Comparison of ENCODE assay signal across 8 cellular contexts in genomic region chr5:67221487-67222242, GRCh38. TPM values are rescaled to one million over a fixed set of nuclear protein-coding genes. Genes with fewer than 3 reads are reported as not detected.
DNase-seq lines count a peak whose midpoint lies in the region; ATAC-seq and TF ChIP-seq lines count a peak whose summit lies in the region.

No MANE protein-coding gene starts in this region.

- DNase-seq in Peyer's patch (peak in 2 of 3 donors; percentile 59 to 79), osteocyte (ENCODE audit: extremely low spot score, unreplicated experiment) (no peak), RKO (ENCODE audit: low spot score) (no peak), testis (no peak), NCI-H1105 (lab: John Stamatoyannopoulos, UW) (no peak)

- peak overlapping the region; percentile 37 to 68 (median 48) for H3K27ac ChIP-seq in Peyer's patch
- H3K27ac ChIP-seq in testis: no peak overlapping the region

- TF ChIP-seq POLR2A in Peyer's patch (IDR thresholded peaks at IDR 0.05) (no peak), testis (IDR thresholded peaks at IDR 0.05) (no peak)

- H3K4me1 Mint-ChIP-seq in osteocyte (ENCODE audit: unreplicated experiment): no peaks in the 10 kb centered on the region

- no peaks in the 10 kb centered on the region for H3K9me3 Mint-ChIP-seq in osteocyte (ENCODE audit: unreplicated experiment)

- 90% methylated on average over 9 of the region's 9 CpGs for WGBS in testis, 2 donors

- H3K36me3 ChIP-seq in Peyer's patch (no peaks in the 10 kb centered on the region), testis (ENCODE audit: low read depth, missing control alignments) (no peaks in the 10 kb centered on the region)

- H3K27ac Mint-ChIP-seq in osteocyte (ENCODE audit: unreplicated experiment): no peak overlapping the region

- H3K27me3 Mint-ChIP-seq in osteocyte (ENCODE audit: unreplicated experiment): peaks cover 15% of the 10 kb centered on the region

- ATAC-seq in GM19035 (IDR thresholded peaks at IDR 0.05; ENCODE audit: unreplicated experiment): peak; percentile 88
- ATAC-seq in HG02840 (IDR thresholded peaks at IDR 0.05; ENCODE audit: low FRiP score, unreplicated experiment): peak; percentile 93
- peak; percentile 38 for ATAC-seq in esophagus mucosa

- H3K4me1 ChIP-seq in Peyer's patch: peaks cover 0 to 3% (median 1%) of the 10 kb centered on the region in 4 donors
- no peaks in the 10 kb centered on the region for H3K4me1 ChIP-seq in testis

- H3K9me3 ChIP-seq in Peyer's patch (no peaks in the 10 kb centered on the region), testis (no peaks in the 10 kb centered on the region)

- intact Hi-C loops in testis (cut with DNase I; ENCODE audit: low total_unique reads): no loop called here

- no peak overlapping the region for H3K4me3 ChIP-seq in Peyer's patch
- H3K4me3 ChIP-seq in testis: no peak overlapping the region

- TF ChIP-seq CTCF in Peyer's patch (IDR thresholded peaks at IDR 0.05) (no peak), osteocyte (IDR thresholded peaks at IDR 0.05) (no peak), testis (IDR thresholded peaks at IDR 0.05) (no peak)

- H3K27me3 ChIP-seq in Peyer's patch: no peaks in the 10 kb centered on the region
- no peaks in the 10 kb centered on the region for H3K27me3 ChIP-seq in testis

- H3K36me3 Mint-ChIP-seq in osteocyte (ENCODE audit: unreplicated experiment): no peaks in the 10 kb centered on the region

- H3K4me3 Mint-ChIP-seq in osteocyte (ENCODE audit: unreplicated experiment): no peak overlapping the region

RNA-seq across cellular contexts. Expression of gene CD180, which starts 25.1 kb away (rescaled TPM):
- 1 to 10 TPM in 2 of 4 donors, under 1 TPM in 2; 0.18 to 5.0 (median 1.0) TPM for total RNA-seq in Peyer's patch
- total RNA-seq in esophagus mucosa: 0.24 TPM
- total RNA-seq in osteocyte: not detected in 2 replicates
- under 1 TPM; 0.08 to 0.37 TPM for total RNA-seq in testis
- 1.1 TPM for polyA plus RNA-seq in testis (ENCODE audit: insufficient read depth, low read depth, low replicate concordance)

Comparison
In these comparisons a context has a peak if more than half of its experiments do, and no peak if none do; other contexts are left out.
1. ATAC-seq: peak in every context shown above with its lines; median percentile 93 in HG02840; 88 in GM19035; 38 in esophagus mucosa.
2. DNase-seq: peak in Peyer's patch (2 of 3); none in osteocyte (single experiment), RKO (single experiment), testis (single experiment) and NCI-H1105 (single experiment).
3. H3K27ac ChIP-seq: peak in Peyer's patch (4 of 4); none in testis (0 of 2).